Comparison of ENCODE assay signal across 9 cellular contexts in genomic region chrX:44914532-44915198, GRCh38. TPM values are rescaled to one million over a fixed set of nuclear protein-coding genes. Genes with fewer than 3 reads are reported as not detected.
DNase-seq lines count a peak whose midpoint lies in the region; ATAC-seq and TF ChIP-seq lines count a peak whose summit lies in the region.
"Had no signal": no experiment of that assay in that cellular context is flagged by ENCODE, and none has a peak within 500 bp of the region (broad histone marks: within the 10 kb centered on the region; RNA-seq: fewer than 3 reads in every experiment).

No MANE protein-coding gene starts in this region.

- peaks cover 55% of the 10 kb centered on the region for H3K4me1 Mint-ChIP-seq in activated naive CD8-positive, alpha-beta T cell (ENCODE audit: low read depth)
- H3K4me1 Mint-ChIP-seq in natural killer cell treated with Interleukin-12 subunit alpha and Interleukin-12 subunit beta and Interleukin-15 and Interleukin-18, amount 100 ng/mL, for 72 hours (ENCODE audit: low read depth in 2 of 2): peaks cover 27 to 47% of the 10 kb centered on the region in 2 donors

- no peak overlapping the region for H3K4me3 ChIP-seq in MM.1S (ENCODE audit: low read length)

- no peaks in the 10 kb centered on the region for H3K9me3 ChIP-seq in MM.1S (replicated peaks; ENCODE audit: insufficient read depth, low read length)

- peak overlapping the region; percentile 34 for H3K27ac Mint-ChIP-seq in activated naive CD8-positive, alpha-beta T cell
- peak overlapping the region; percentile 60 for H3K27ac Mint-ChIP-seq in natural killer cell treated with Interleukin-12 subunit alpha and Interleukin-12 subunit beta and Interleukin-15 and Interleukin-18, amount 100 ng/mL, for 72 hours

- no peaks in the 10 kb centered on the region for H3F3A ChIP-seq in MM.1S (ENCODE audit: insufficient read depth, low read length)

- H3K36me3 Mint-ChIP-seq in activated naive CD8-positive, alpha-beta T cell: no peaks in the 10 kb centered on the region
- H3K36me3 Mint-ChIP-seq in natural killer cell treated with Interleukin-12 subunit alpha and Interleukin-12 subunit beta and Interleukin-15 and Interleukin-18, amount 100 ng/mL, for 72 hours: no peaks in the 10 kb centered on the region

- H3K79me2 ChIP-seq in MM.1S (ENCODE audit: low read length): peaks cover 88% of the 10 kb centered on the region

- peak; percentile 87 for ATAC-seq in GM18873 (IDR thresholded peaks at IDR 0.05; ENCODE audit: low FRiP score, unreplicated experiment)
- ATAC-seq in HG02798 (IDR thresholded peaks at IDR 0.05; ENCODE audit: poor library complexity, unreplicated experiment): peak; percentile 73
- peak; percentile 40 to 43 for ATAC-seq in natural killer cell treated with Interleukin-12 subunit alpha and Interleukin-12 subunit beta and Interleukin-15 and Interleukin-18, amount 100 ng/mL, for 72 hours

- no peak for TF ChIP-seq CTCF in MM.1S (IDR thresholded peaks at IDR 0.05; ENCODE audit: low read length)

- no peak for DNase-seq in natural killer cell treated with Interleukin-12 subunit alpha and Interleukin-12 subunit beta and Interleukin-15 and Interleukin-18, amount 100 ng/mL, for 72 hours (ENCODE audit: low spot score)
- DNase-seq in hippocampal formation (lab: John Stamatoyannopoulos, UW): no peak
- no peak for DNase-seq in T1000 (lab: John Stamatoyannopoulos, UW)
- DNase-seq in MM.1S: no peak
- no peak for DNase-seq in NCI-H1417 treated with DMSO at 0.1 percent for 48 hours (lab: John Stamatoyannopoulos, UW)
- DNase-seq: activated naive CD4-positive, alpha-beta T cell had no signal

- no peaks in the 10 kb centered on the region for H3K27me3 Mint-ChIP-seq in activated naive CD8-positive, alpha-beta T cell
- H3K27me3 Mint-ChIP-seq in natural killer cell treated with Interleukin-12 subunit alpha and Interleukin-12 subunit beta and Interleukin-15 and Interleukin-18, amount 100 ng/mL, for 72 hours: no peaks in the 10 kb centered on the region

- H3K9ac ChIP-seq in MM.1S (ENCODE audit: low read length): no peak overlapping the region

- no peak overlapping the region for H3K27ac ChIP-seq in MM.1S (ENCODE audit: low read length)

- no peaks in the 10 kb centered on the region for H3K9me3 Mint-ChIP-seq in activated naive CD8-positive, alpha-beta T cell (ENCODE audit: low read depth)
- H3K9me3 Mint-ChIP-seq in natural killer cell treated with Interleukin-12 subunit alpha and Interleukin-12 subunit beta and Interleukin-15 and Interleukin-18, amount 100 ng/mL, for 72 hours: peaks cover 2% of the 10 kb centered on the region

- H3K27me3 ChIP-seq in MM.1S (replicated peaks; ENCODE audit: insufficient read depth, low read length): no peaks in the 10 kb centered on the region

- H3K9me2 ChIP-seq in MM.1S (replicated peaks; ENCODE audit: insufficient read depth, low read length): no peaks in the 10 kb centered on the region

- H3K36me3 ChIP-seq in MM.1S (replicated peaks; ENCODE audit: insufficient read depth, low read length): no peaks in the 10 kb centered on the region

- no peak overlapping the region for H2AFZ ChIP-seq in MM.1S (ENCODE audit: low read length)

- peak overlapping the region; percentile 44 for H3K4me3 Mint-ChIP-seq in activated naive CD8-positive, alpha-beta T cell
- peak overlapping the region; percentile 55 for H3K4me3 Mint-ChIP-seq in natural killer cell treated with Interleukin-12 subunit alpha and Interleukin-12 subunit beta and Interleukin-15 and Interleukin-18, amount 100 ng/mL, for 72 hours

- no peaks in the 10 kb centered on the region; the same call in 1 of the 2 replicates for H4K20me1 ChIP-seq in MM.1S (ENCODE audit: insufficient read depth, low read length)

- no peak overlapping the region for H3K4me2 ChIP-seq in MM.1S (ENCODE audit: low read depth, low read length)

- 0 out of 2 replicates have a peak, but pooled peaks cover 3% of the 10 kb centered on the region for H3K4me1 ChIP-seq in MM.1S (ENCODE audit: low read length)

RNA-seq across cellular contexts. Expression of gene KDM6A, which starts 41.7 kb away (rescaled TPM):
- 10 to 100 TPM; 31.9 to 68.6 TPM for total RNA-seq in natural killer cell treated with Interleukin-12 subunit alpha and Interleukin-12 subunit beta and Interleukin-15 and Interleukin-18, amount 100 ng/mL, for 72 hours
